Comparison of ENCODE assay signal across 18 cellular contexts in genomic region chr3:106811376-106811775, GRCh38.
DNase-seq lines count a peak whose midpoint lies in the region; ATAC-seq, FAIRE-seq and TF ChIP-seq lines count a peak whose summit lies in the region.
"Had no signal": no experiment of that assay in that cellular context is flagged by ENCODE, and none has a peak within 500 bp of the region (broad histone marks: within the 10 kb centered on the region; RNA-seq: fewer than 3 reads in every experiment).

No MANE protein-coding gene starts in this region.

- H3K4me1 Mint-ChIP-seq in osteocyte (ENCODE audit: unreplicated experiment), result peaks cover 54% of the 10 kb centered on the region
- H3K4me1 Mint-ChIP-seq: CD4-positive, CD25-positive, alpha-beta regulatory T cell had no signal

- no peak for TF ChIP-seq POLR2A in prostate gland (IDR thresholded peaks at IDR 0.05)

- no peaks in the 10 kb centered on the region for H3K79me2 ChIP-seq in fibroblast of lung (ENCODE audit: control insufficient read depth, insufficient read depth, low read length)

- FAIRE-seq in RCC 7860 (lab: Jason Lieb, UNC), result peak; percentile 54

- H3K4me3 Mint-ChIP-seq in osteocyte (ENCODE audit: unreplicated experiment), result no peak overlapping the region
- H3K4me3 Mint-ChIP-seq: activated naive CD8-positive, alpha-beta T cell; CD4-positive, CD25-positive, alpha-beta regulatory T cell had no signal

- no peaks in the 10 kb centered on the region for H4K20me1 ChIP-seq in fibroblast of lung (ENCODE audit: control insufficient read depth, extremely low read depth, insufficient read depth, low read length)

- no peaks in the 10 kb centered on the region for H3K36me3 Mint-ChIP-seq in osteocyte (ENCODE audit: unreplicated experiment)
- H3K36me3 Mint-ChIP-seq: activated naive CD8-positive, alpha-beta T cell; CD4-positive, CD25-positive, alpha-beta regulatory T cell had no signal

- H3K9me3 Mint-ChIP-seq in osteocyte (ENCODE audit: unreplicated experiment), result no peaks in the 10 kb centered on the region

- ATAC-seq in GM21576 (IDR thresholded peaks at IDR 0.05; ENCODE audit: unreplicated experiment) (no peak), GM18858 (IDR thresholded peaks at IDR 0.05; ENCODE audit: unreplicated experiment) (no peak)
- ATAC-seq: esophagus mucosa had no signal

- no peak overlapping the region for H3K27ac ChIP-seq in fibroblast of lung (ENCODE audit: insufficient read depth, low read length)
- H3K27ac ChIP-seq in prostate gland, result no peak overlapping the region
- H3K27ac ChIP-seq: tibial nerve had no signal

- 55% methylated on average over 3 of the region's 3 CpGs for WGBS in prostate gland

- intact Hi-C loops in prostate gland (cut with DNase I), result no loop called here

- no peaks in the 10 kb centered on the region for H3K36me3 ChIP-seq in fibroblast of lung (ENCODE audit: control insufficient read depth, insufficient read depth, low read length)
- H3K36me3 ChIP-seq in prostate gland, result no peaks in the 10 kb centered on the region
- H3K36me3 ChIP-seq: tibial nerve had no signal

- DNase-seq in Daoy (ENCODE audit: low read depth), result peak; percentile 52
- DNase-seq in RCC 7860 (ENCODE audit: low spot score), result peak; percentile 35
- DNase-seq in fibroblast of lung (ENCODE audit: low read depth in 2 of 2), result peak; percentile 59 to 92
- no peak for DNase-seq in osteocyte (ENCODE audit: extremely low spot score, unreplicated experiment)
- DNase-seq in prostate gland (ENCODE audit: low spot score), result no peak
- DNase-seq in C1 segment of cervical spinal cord (lab: John Stamatoyannopoulos, UW), result no peak
- DNase-seq: activated CD4-positive, CD25-positive, alpha-beta regulatory T cell treated with anti-CD3 and anti-CD28 coated beads, Interleukin-2, amount 50 U/mL, for 72 hours; CD4-positive, CD25-positive, alpha-beta regulatory T cell; GF-D8; NCI-H1436 treated with DMSO at 0.1 percent for 48 hours; NCI-H510A; posterior cingulate gyrus; T-helper 1 cell had no signal

- peaks cover 7% of the 10 kb centered on the region for H3K4me1 ChIP-seq in fibroblast of lung (ENCODE audit: control insufficient read depth, extremely low read depth, insufficient read depth, low read length)
- H3K4me1 ChIP-seq in prostate gland (replicated peaks), result no peaks in the 10 kb centered on the region

- H3K9me3 ChIP-seq in fibroblast of lung (ENCODE audit: control insufficient read depth, insufficient read depth, low read depth, low read length) (no peaks in the 10 kb centered on the region), prostate gland (no peaks in the 10 kb centered on the region)
- H3K9me3 ChIP-seq: tibial nerve had no signal

- H3K27me3 ChIP-seq in fibroblast of lung (ENCODE audit: control insufficient read depth, insufficient read depth, low read length) (no peaks in the 10 kb centered on the region), prostate gland (replicated peaks; ENCODE audit: insufficient read depth) (no peaks in the 10 kb centered on the region)
- H3K27me3 ChIP-seq: tibial nerve had no signal

- H2AFZ ChIP-seq in fibroblast of lung (ENCODE audit: low read length), result no peak overlapping the region

- H3K4me3 ChIP-seq in fibroblast of lung (replicated peaks in 1 of 4; ENCODE audit: control extremely low read depth in 1 of 4, insufficient read depth in 1 of 4, low read depth in 3 of 4, low read length in 4 of 4) (no peak overlapping the region), prostate gland (no peak overlapping the region)
- H3K4me3 ChIP-seq: tibial nerve had no signal

- peak overlapping the region; percentile 62 for H3K27ac Mint-ChIP-seq in osteocyte (ENCODE audit: unreplicated experiment)
- H3K27ac Mint-ChIP-seq: activated naive CD8-positive, alpha-beta T cell; CD4-positive, CD25-positive, alpha-beta regulatory T cell had no signal

- TF ChIP-seq CTCF in fibroblast of lung (conservative IDR thresholded peaks at IDR 0.05 in 1 of 2, IDR thresholded peaks at IDR 0.05 in 1 of 2; ENCODE audit: low read depth in 1 of 2, low read length in 2 of 2) (no peak), osteocyte (IDR thresholded peaks at IDR 0.05) (no peak), prostate gland (IDR thresholded peaks at IDR 0.05) (no peak)

- H3K4me2 ChIP-seq in fibroblast of lung (ENCODE audit: extremely low read depth, insufficient read depth, low read length), result no peak overlapping the region

- no peaks in the 10 kb centered on the region for H3K27me3 Mint-ChIP-seq in osteocyte (ENCODE audit: unreplicated experiment)
- H3K27me3 Mint-ChIP-seq: CD4-positive, CD25-positive, alpha-beta regulatory T cell had no signal

- no peak overlapping the region for H3K9ac ChIP-seq in fibroblast of lung (ENCODE audit: insufficient read depth, low read length)

Comparison
In these comparisons a context has a peak if more than half of its experiments do, and no peak if none do; other contexts are left out.
1. DNase-seq: peak in Daoy (single experiment), RCC 7860 (single experiment) and fibroblast of lung (2 of 2); none in osteocyte (single experiment), prostate gland (single experiment) and C1 segment of cervical spinal cord (0 of 14).